ENCODE assay signal across 1 cellular context in genomic region chr21:26834181-26834945, GRCh38.
TF ChIP-seq lines count a peak whose summit lies in the region.

No MANE protein-coding gene starts in this region.

TF ChIP-seq in H1, 55 proteins besides CTCF, POLR2A, EP300 and RAD21 (continued from another document):
- TF ChIP-seq KDM4A (IDR thresholded peaks at IDR 0.05; ENCODE audit: low read depth, low read length, severe bottlenecking) (no peak), HDAC6 (IDR thresholded peaks at IDR 0.05; ENCODE audit: low read depth, low read length) (no peak), FOSL1 (IDR thresholded peaks at IDR 0.05; ENCODE audit: insufficient read depth, low read depth, low read length) (no peak), CHD7 (IDR thresholded peaks at IDR 0.05; ENCODE audit: insufficient replicate concordance, low read length) (no peak), HDAC2 (IDR thresholded peaks at IDR 0.05; ENCODE audit: borderline replicate concordance in 1 of 2, low read depth in 2 of 2, low read length in 2 of 2) (no peak), SIRT6 (IDR thresholded peaks at IDR 0.05; ENCODE audit: low read length) (no peak), POU5F1 (IDR thresholded peaks at IDR 0.05; ENCODE audit: low read depth, low read length) (no peak), GTF2F1 (IDR thresholded peaks at IDR 0.05; ENCODE audit: borderline replicate concordance, low read depth, low read length) (no peak), CREB1 (IDR thresholded peaks at IDR 0.05) (no peak), ASH2L (IDR thresholded peaks at IDR 0.05; ENCODE audit: low read length) (no peak), BRCA1 (IDR thresholded peaks at IDR 0.05; ENCODE audit: low read depth, low read length) (no peak), TBP (IDR thresholded peaks at IDR 0.05; ENCODE audit: low read depth, low read length) (no peak), RFX5 (IDR thresholded peaks at IDR 0.05; ENCODE audit: borderline replicate concordance, low read depth, low read length) (no peak), SUZ12 (IDR thresholded peaks at IDR 0.05; ENCODE audit: low read length) (no peak), SIX5 (IDR thresholded peaks at IDR 0.05; ENCODE audit: low read depth, low read length) (no peak)
TF ChIP-seq in H1: peak in this region for 0.
